3 cellular contexts compared by ENCODE assay signal in the genomic region with DNA sequence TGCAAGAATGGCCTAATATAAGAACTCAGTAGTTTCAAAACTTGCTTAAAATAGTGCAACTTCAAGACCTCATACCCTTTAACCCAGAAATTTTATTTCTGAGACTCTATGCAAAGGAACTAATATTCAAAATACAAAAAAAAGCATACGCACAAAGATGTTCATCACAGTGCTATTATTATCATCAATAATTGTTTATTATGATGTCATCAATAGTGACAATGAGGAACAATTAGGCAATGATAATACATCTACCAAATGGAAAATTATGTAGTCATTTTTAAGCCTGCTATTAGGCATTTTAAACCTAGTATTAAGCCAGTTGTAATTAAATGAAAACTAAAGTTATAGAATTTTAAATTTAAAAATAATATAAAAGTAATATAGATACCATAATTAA.
TF ChIP-seq lines count a peak whose summit lies in the region.

No MANE protein-coding gene starts in this region.

TF ChIP-seq in HepG2, 621 proteins besides CTCF, POLR2A, EP300 and RAD21:
- peak; percentile 95 for TF ChIP-seq ATF7 (IDR thresholded peaks at IDR 0.05)
- TF ChIP-seq ATF7 (CRISPR knock-in tag; IDR thresholded peaks at IDR 0.05), result no peak
- no peak for TF ChIP-seq ZNF543 (CRISPR knock-in tag; IDR thresholded peaks at IDR 0.05)
- TF ChIP-seq, protein P1, sequence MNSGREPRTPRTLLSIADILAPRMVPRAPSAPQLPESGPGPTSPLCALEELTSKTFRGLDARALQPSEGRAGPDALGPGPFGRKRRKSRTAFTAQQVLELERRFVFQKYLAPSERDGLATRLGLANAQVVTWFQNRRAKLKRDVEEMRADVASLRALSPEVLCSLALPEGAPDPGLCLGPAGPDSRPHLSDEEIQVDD (CRISPR knock-in tag; IDR thresholded peaks at IDR 0.05; ENCODE audit: borderline replicate concordance), result no peak
- TF ChIP-seq, protein P2, sequence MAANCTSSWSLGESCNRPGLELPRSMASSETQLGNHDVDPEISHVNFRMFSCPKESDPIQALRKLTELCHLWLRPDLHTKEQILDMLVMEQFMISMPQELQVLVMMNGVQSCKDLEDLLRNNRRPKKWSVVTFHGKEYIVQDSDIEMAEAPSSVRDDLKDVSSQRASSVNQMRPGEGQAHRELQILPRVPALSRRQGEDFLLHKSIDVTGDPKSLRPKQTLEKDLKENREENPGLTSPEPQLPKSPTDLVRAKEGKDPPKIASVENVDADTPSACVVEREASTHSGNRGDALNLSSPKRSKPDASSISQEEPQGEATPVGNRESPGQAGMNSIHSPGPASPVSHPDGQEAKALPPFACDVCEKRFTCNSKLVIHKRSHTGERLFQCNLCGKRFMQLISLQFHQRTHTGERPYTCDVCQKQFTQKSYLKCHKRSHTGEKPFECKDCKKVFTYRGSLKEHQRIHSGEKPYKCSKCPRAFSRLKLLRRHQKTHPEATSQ (CRISPR knock-in tag; IDR thresholded peaks at IDR 0.05; ENCODE audit: borderline replicate concordance), result no peak
- no peak for TF ChIP-seq HNF4A (CRISPR knock-in tag; IDR thresholded peaks at IDR 0.05)
- peak; percentile 55 for TF ChIP-seq CREB1 (IDR thresholded peaks at IDR 0.05)
- no peak for TF ChIP-seq CREB1 (CRISPR knock-in tag; IDR thresholded peaks at IDR 0.05)
- no peak for TF ChIP-seq AGO1 (IDR thresholded peaks at IDR 0.05; ENCODE audit: low read depth, low read length, poor library complexity, severe bottlenecking)

TF ChIP-seq in K562, 482 proteins besides CTCF, POLR2A, EP300 and RAD21:
- TF ChIP-seq, protein P3, sequence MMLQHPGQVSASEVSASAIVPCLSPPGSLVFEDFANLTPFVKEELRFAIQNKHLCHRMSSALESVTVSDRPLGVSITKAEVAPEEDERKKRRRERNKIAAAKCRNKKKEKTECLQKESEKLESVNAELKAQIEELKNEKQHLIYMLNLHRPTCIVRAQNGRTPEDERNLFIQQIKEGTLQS (IDR thresholded peaks at IDR 0.05), result peak; percentile 47; the same call in 1 of the 2 replicates
- TF ChIP-seq, protein P3 (CRISPR knock-in tag; conservative IDR thresholded peaks at IDR 0.05), result no peak
- no peak for TF ChIP-seq HEY1 (CRISPR knock-in tag; IDR thresholded peaks at IDR 0.05; ENCODE audit: borderline replicate concordance)

TF ChIP-seq in neural cell, 6 proteins besides CTCF, POLR2A, EP300 and RAD21:
- TF ChIP-seq EZH2 (IDR thresholded peaks at IDR 0.05; ENCODE audit: borderline replicate concordance, insufficient read depth, low read length, poor library complexity, severe bottlenecking) (no peak), SMC3 (conservative IDR thresholded peaks at IDR 0.05; ENCODE audit: poor library complexity) (no peak)
